In genomic region chr6:167987811-167988495, GRCh38 we compare ENCODE assay signal across 18 cellular contexts. TPM values are rescaled to one million over a fixed set of nuclear protein-coding genes. Genes with fewer than 3 reads are reported as not detected.
"Had no signal": no experiment of that assay in that cellular context is flagged by ENCODE, and none has a peak within 500 bp of the region (broad histone marks: within the 10 kb centered on the region; RNA-seq: fewer than 3 reads in every experiment).

No MANE protein-coding gene starts in this region.

- H3K9me3 ChIP-seq: adrenal gland, tibial artery, uterus had no signal

- H3K4me1 ChIP-seq: adrenal gland, left lung, tibial artery, uterus had no signal

- H3K27me3 ChIP-seq: adrenal gland, left lung, tibial artery, uterus had no signal

- DNase-seq: activated CD4-positive, alpha-beta T cell treated with anti-CD3 and anti-CD28 coated beads, Interleukin-2, amount 10 ng/mL, durations not matched to agents 7 days and 5 days; activated CD4-positive, CD25-positive, alpha-beta regulatory T cell; activated naive CD4-positive, alpha-beta T cell treated with anti-CD3 and anti-CD28 coated beads, Interleukin-2, amount 50 U/mL, for 16 hours; adrenal gland; erythroblast; hypothalamus; kidney; left lung; occipital lobe; stimulated activated CD4-positive, alpha-beta T cell treated with anti-CD3 and anti-CD28 coated beads, Interleukin-1b, Interleukin-23, amount 100 ng/mL, for 48 hours; stimulated activated naive CD8-positive, alpha-beta T cell treated with anti-CD3 and anti-CD28 coated beads, Interleukin-15, amount 100 ng/mL, for 72 hours; tibial artery; uterus had no signal

- H3K36me3 ChIP-seq: adrenal gland, left lung, tibial artery, uterus had no signal

- H3K27ac ChIP-seq: adrenal gland, left lung, tibial artery, uterus had no signal

- H3K4me3 ChIP-seq: adrenal gland, left lung, tibial artery, uterus had no signal

- ATAC-seq: left lung; sciatic nerve; stimulated activated naive CD8-positive, alpha-beta T cell treated with anti-CD3 and anti-CD28 coated beads, Interleukin-15, amount 100 ng/mL, for 72 hours had no signal

RNA-seq across cellular contexts. Expression of gene KIF25, which starts 9.5 kb away (rescaled TPM):
- total RNA-seq: activated CD4-positive, alpha-beta T cell treated with anti-CD3 and anti-CD28 coated beads, Interleukin-2, amount 10 ng/mL, durations not matched to agents 7 days and 5 days; activated CD8-positive, alpha-beta memory T cell treated with anti-CD3 and anti-CD28 coated beads for 36 hours; activated T-helper 2 cell treated with anti-CD3 and anti-CD28 coated beads, Interferon-gamma antibody, Interleukin-2, Interleukin-4, amounts not matched to agents 10 μg/mL and 5 μg/mL and 100 μg/mL, durations not matched to agents 14 hours and 24 hours and 36 hours; adrenal gland; glomerular endothelial cell; kidney; occipital lobe; progenitor cell of endocrine pancreas had no signal
